In the genomic region with DNA sequence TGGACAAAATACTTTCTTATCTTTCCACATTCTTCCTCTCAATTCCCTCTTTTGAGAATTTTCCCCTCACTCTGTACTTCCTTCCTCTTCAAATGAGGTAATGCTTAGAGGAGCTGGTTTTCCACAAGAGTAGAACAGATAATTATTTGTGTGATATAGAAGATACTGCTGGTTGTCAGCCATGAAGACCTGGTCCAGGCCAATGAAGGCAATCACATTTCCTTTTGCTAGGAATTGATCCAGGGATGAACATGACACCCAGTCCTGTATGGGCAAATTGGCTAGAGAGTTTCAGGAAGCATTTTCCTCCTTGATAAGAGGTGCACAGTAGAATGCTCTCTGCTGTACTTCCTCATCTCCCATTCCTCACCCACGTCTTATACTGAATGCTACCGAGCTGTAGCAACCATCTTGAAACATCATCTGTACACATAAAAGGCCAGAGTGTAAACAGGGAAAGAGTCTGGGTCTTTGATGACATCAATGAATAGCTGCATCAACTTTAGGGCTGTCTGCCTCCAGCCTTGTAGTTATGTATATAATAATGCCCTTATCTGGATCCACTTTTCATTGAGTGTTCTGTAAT, we compare ENCODE assay signal across 16 cellular contexts.
A peak's percentile ranks its signal among the peaks of the same experiment; 100 is the strongest.
DNase-seq lines count a peak whose midpoint lies in the region; ATAC-seq and TF ChIP-seq lines count a peak whose summit lies in the region.
"Had no signal": no experiment of that assay in that cellular context is flagged by ENCODE, and none has a peak within 500 bp of the region (broad histone marks: within the 10 kb centered on the region; RNA-seq: fewer than 3 reads in every experiment).

No MANE protein-coding gene starts in this region.

- TF ChIP-seq CTCF in MM.1S (IDR thresholded peaks at IDR 0.05; ENCODE audit: low read length) (no peak), upper lobe of right lung (IDR thresholded peaks at IDR 0.05) (no peak), esophagus muscularis mucosa (IDR thresholded peaks at IDR 0.05) (no peak)

- H3K36me3 Mint-ChIP-seq in activated naive CD8-positive, alpha-beta T cell, result peaks cover 26% of the 10 kb centered on the region

- DNase-seq in Right ventricle myocardium superior (no peak), cardiac septum (ENCODE audit: low spot score) (no peak), MM.1S (no peak), upper lobe of right lung (no peak), AG08395 (ENCODE audit: low spot score) (no peak), esophagus muscularis mucosa (ENCODE audit: extremely low spot score) (no peak), NCI-H82 (lab: John Stamatoyannopoulos, UW) (no peak)
- DNase-seq: body of pancreas; C1 segment of cervical spinal cord; effector memory CD8-positive, alpha-beta T cell; head of caudate nucleus; NCI-H1417; T-helper 1 cell had no signal

- ATAC-seq in Right ventricle myocardium superior (ENCODE audit: poor library complexity) (peak; percentile 16), upper lobe of right lung (peak; percentile 53)
- ATAC-seq: body of pancreas; effector memory CD8-positive, alpha-beta T cell; GM23338 had no signal

- H3K9me3 Mint-ChIP-seq in activated naive CD8-positive, alpha-beta T cell (ENCODE audit: low read depth), result no peaks in the 10 kb centered on the region
- H3K9me3 Mint-ChIP-seq: effector memory CD8-positive, alpha-beta T cell; GM23338; neural crest cell had no signal

- H3K27ac ChIP-seq in MM.1S (ENCODE audit: low read length), result peak overlapping the region; percentile 84
- H3K27ac ChIP-seq in upper lobe of right lung, result no peak overlapping the region
- peak overlapping the region in 1 of 4 donors; percentile 28 for H3K27ac ChIP-seq in esophagus muscularis mucosa (replicated peaks in 1 of 4)

- no peak overlapping the region for H3K4me3 Mint-ChIP-seq in activated naive CD8-positive, alpha-beta T cell
- H3K4me3 Mint-ChIP-seq: GM23338, neural crest cell had no signal

- no peaks in the 10 kb centered on the region for H3K9me3 ChIP-seq in MM.1S (replicated peaks; ENCODE audit: insufficient read depth, low read length)
- no peaks in the 10 kb centered on the region for H3K9me3 ChIP-seq in upper lobe of right lung
- no peaks in the 10 kb centered on the region for H3K9me3 ChIP-seq in esophagus muscularis mucosa
- H3K9me3 ChIP-seq: body of pancreas had no signal

- H3K4me1 Mint-ChIP-seq in activated naive CD8-positive, alpha-beta T cell (ENCODE audit: low read depth), result peaks cover 56% of the 10 kb centered on the region
- H3K4me1 Mint-ChIP-seq: GM23338, neural crest cell had no signal

- no peak for TF ChIP-seq POLR2A in esophagus muscularis mucosa (IDR thresholded peaks at IDR 0.05; ENCODE audit: low read depth)

- peak overlapping the region; percentile 92 for H3K27ac Mint-ChIP-seq in activated naive CD8-positive, alpha-beta T cell
- H3K27ac Mint-ChIP-seq: GM23338 had no signal

- H3K27me3 ChIP-seq in MM.1S (replicated peaks; ENCODE audit: insufficient read depth, low read length) (no peaks in the 10 kb centered on the region), upper lobe of right lung (no peaks in the 10 kb centered on the region), esophagus muscularis mucosa (no peaks in the 10 kb centered on the region)
- H3K27me3 ChIP-seq: body of pancreas had no signal

- H3K4me2 ChIP-seq in MM.1S (ENCODE audit: low read depth, low read length), result peak overlapping the region; percentile 36; the same call in 1 of the 2 replicates
- H3K4me2 ChIP-seq: GM23338 had no signal

- H2AFZ ChIP-seq in MM.1S (ENCODE audit: low read length), result no peak overlapping the region
- H2AFZ ChIP-seq: GM23338 had no signal

- no peak for TF ChIP-seq EP300 in esophagus muscularis mucosa (IDR thresholded peaks at IDR 0.05)

- peak overlapping the region; percentile 38; the same call in 1 of the 2 replicates for H3K9ac ChIP-seq in MM.1S (ENCODE audit: low read length)

- H3K9me2 ChIP-seq in MM.1S (replicated peaks; ENCODE audit: insufficient read depth, low read length), result no peaks in the 10 kb centered on the region

- H3K27me3 Mint-ChIP-seq in activated naive CD8-positive, alpha-beta T cell, result no peaks in the 10 kb centered on the region
- H3K27me3 Mint-ChIP-seq: effector memory CD8-positive, alpha-beta T cell had no signal

- H4K20me1 ChIP-seq in MM.1S (ENCODE audit: insufficient read depth, low read length), result no peaks in the 10 kb centered on the region

- WGBS in esophagus muscularis mucosa, result 77% methylated on average over 2 of the region's 2 CpGs

- peaks cover 51% of the 10 kb centered on the region for H3K4me1 ChIP-seq in MM.1S (ENCODE audit: low read length)
- H3K4me1 ChIP-seq in upper lobe of right lung, result peaks cover 4% of the 10 kb centered on the region
- peaks cover 13 to 36% (median 17%) of the 10 kb centered on the region in 4 donors for H3K4me1 ChIP-seq in esophagus muscularis mucosa

- no peak overlapping the region for H3K4me3 ChIP-seq in MM.1S (ENCODE audit: low read length)
- H3K4me3 ChIP-seq in upper lobe of right lung, result no peak overlapping the region
- H3K4me3 ChIP-seq in esophagus muscularis mucosa, result no peak overlapping the region
- H3K4me3 ChIP-seq: body of pancreas, GM23338 had no signal

- intact Hi-C loops in Right ventricle myocardium superior (cut with DNase I), result no loop called here
- intact Hi-C loops in cardiac septum (cut with DNase I), result no loop called here
- intact Hi-C loops in upper lobe of right lung (cut with DNase I), result no loop called here
- intact Hi-C loops in esophagus muscularis mucosa (cut with DNase I), result no loop called here

- peaks cover 91% of the 10 kb centered on the region for H3K79me2 ChIP-seq in MM.1S (ENCODE audit: low read length)

- H3K36me3 ChIP-seq in MM.1S (replicated peaks; ENCODE audit: insufficient read depth, low read length), result no peaks in the 10 kb centered on the region
- no peaks in the 10 kb centered on the region for H3K36me3 ChIP-seq in upper lobe of right lung
- no peaks in the 10 kb centered on the region for H3K36me3 ChIP-seq in esophagus muscularis mucosa

- peaks cover 22% of the 10 kb centered on the region for H3F3A ChIP-seq in MM.1S (ENCODE audit: insufficient read depth, low read length)
